In genomic region chr11:2380396-2380795, GRCh38 we compare ENCODE assay signal across 12 cellular contexts. TPM values are rescaled to one million over a fixed set of nuclear protein-coding genes. Genes with fewer than 3 reads are reported as not detected.
DNase-seq lines count a peak whose midpoint lies in the region; ATAC-seq and TF ChIP-seq lines count a peak whose summit lies in the region.
"Had no signal": no experiment of that assay in that cellular context is flagged by ENCODE, and none has a peak within 500 bp of the region (broad histone marks: within the 10 kb centered on the region; RNA-seq: fewer than 3 reads in every experiment).

No MANE protein-coding gene starts in this region.

- no peak for TF ChIP-seq POLR2A in gastroesophageal sphincter (IDR thresholded peaks at IDR 0.05)

- H3K27ac Mint-ChIP-seq in activated CD4-positive, alpha-beta memory T cell treated with anti-CD3 and anti-CD28 coated beads, Interleukin-2, amount 10 ng/mL, durations not matched to agents 7 days and 5 days = peak overlapping the region; percentile 44

- TF ChIP-seq CTCF in GM12864 (IDR thresholded peaks at IDR 0.05; ENCODE audit: low read depth, low read length, missing control alignments) (no peak), gastroesophageal sphincter (IDR thresholded peaks at IDR 0.05) (no peak)

- no peak for DNase-seq in GM12864 (ENCODE audit: low read depth)
- no peak for DNase-seq in activated CD4-positive, alpha-beta memory T cell treated with anti-CD3 and anti-CD28 coated beads, Interleukin-2, amount 10 ng/mL, durations not matched to agents 7 days and 5 days
- DNase-seq in NCI-H2029 treated with DMSO at 0.1 percent for 48 hours (lab: John Stamatoyannopoulos, UW) = no peak
- DNase-seq in activated CD4-positive, CD25-positive, alpha-beta regulatory T cell treated with anti-CD3 and anti-CD28 coated beads, Interleukin-2, amount 50 U/mL, for 72 hours = no peak
- DNase-seq in HAP-1 (ENCODE audit: low spot score in 2 of 2) = no peak
- DNase-seq: activated effector memory CD4-positive, alpha-beta T cell treated with Interleukin-2 at 50 U/mL for 16 hours; H7; KBM-7; RPMI8226 had no signal

- H3K27ac ChIP-seq in gastroesophageal sphincter (peak overlapping the region; percentile 98 to 100 (median 100)), skeletal muscle tissue (ENCODE audit: low read depth, low read length) (peak overlapping the region; percentile 95)

- POLR2A ChIA-PET in activated CD4-positive, alpha-beta memory T cell treated with anti-CD3 and anti-CD28 coated beads, Interleukin-2, amount 10 ng/mL, durations not matched to agents 7 days and 5 days (lab: Charles Lee) = no interaction called here

- H3K27me3 ChIP-seq in gastroesophageal sphincter = no peaks in the 10 kb centered on the region
- H3K27me3 ChIP-seq in skeletal muscle tissue (ENCODE audit: control insufficient read depth in 3 of 3, insufficient read depth in 3 of 3, low read length in 3 of 3) = no peaks in the 10 kb centered on the region
- H3K27me3 ChIP-seq in HAP-1 (ENCODE audit: low read depth) = no peaks in the 10 kb centered on the region

- H3K36me3 ChIP-seq in gastroesophageal sphincter (no peaks in the 10 kb centered on the region), skeletal muscle tissue (ENCODE audit: control insufficient read depth in 3 of 3, insufficient read depth in 3 of 3, low read length in 3 of 3) (peaks cover 0 to 5% (median 3%) of the 10 kb centered on the region in 3 donors), HAP-1 (replicated peaks) (peaks cover 3% of the 10 kb centered on the region; the same call in 1 of the 2 replicates)

- H3K9me3 Mint-ChIP-seq in activated CD4-positive, alpha-beta memory T cell treated with anti-CD3 and anti-CD28 coated beads, Interleukin-2, amount 10 ng/mL, durations not matched to agents 7 days and 5 days = no peaks in the 10 kb centered on the region

- WGBS in gastroesophageal sphincter (ENCODE audit: low coverage in 1 of 2), 2 donors = 0% methylated on average over 2 of the region's 13 CpGs; no CpG with 5 or more reads in 1 of the 2 donors

- peak overlapping the region in 2 of 3 donors; percentile 50 to 70 for H3K9ac ChIP-seq in skeletal muscle tissue (ENCODE audit: low read depth in 1 of 3, low read length in 3 of 3)

- H3K4me3 Mint-ChIP-seq in activated CD4-positive, alpha-beta memory T cell treated with anti-CD3 and anti-CD28 coated beads, Interleukin-2, amount 10 ng/mL, durations not matched to agents 7 days and 5 days = no peak overlapping the region

- H3K36me3 Mint-ChIP-seq in activated CD4-positive, alpha-beta memory T cell treated with anti-CD3 and anti-CD28 coated beads, Interleukin-2, amount 10 ng/mL, durations not matched to agents 7 days and 5 days (ENCODE audit: low read depth) = peaks cover 15% of the 10 kb centered on the region

- H3K4me1 ChIP-seq in gastroesophageal sphincter = peaks cover 8 to 78% (median 67%) of the 10 kb centered on the region in 3 donors
- H3K4me1 ChIP-seq in skeletal muscle tissue (ENCODE audit: control insufficient read depth in 3 of 3, insufficient read depth in 3 of 3, low read length in 3 of 3) = peaks cover 66 to 69% (median 68%) of the 10 kb centered on the region in 3 donors
- no peaks in the 10 kb centered on the region for H3K4me1 ChIP-seq in HAP-1

- peaks cover 58% of the 10 kb centered on the region for H3K4me1 Mint-ChIP-seq in activated CD4-positive, alpha-beta memory T cell treated with anti-CD3 and anti-CD28 coated beads, Interleukin-2, amount 10 ng/mL, durations not matched to agents 7 days and 5 days

- no peak for TF ChIP-seq EP300 in gastroesophageal sphincter (IDR thresholded peaks at IDR 0.05)

- in situ Hi-C loops in HAP-1 (cut with MboI; ENCODE audit: low sequenced_read_pairs) = no loop called here

- CTCF ChIA-PET in activated CD4-positive, alpha-beta memory T cell treated with anti-CD3 and anti-CD28 coated beads, Interleukin-2, amount 10 ng/mL, durations not matched to agents 7 days and 5 days (lab: Charles Lee) = no interaction called here

- H3K9me3 ChIP-seq in gastroesophageal sphincter (no peaks in the 10 kb centered on the region), skeletal muscle tissue (ENCODE audit: control insufficient read depth in 3 of 3, low read length in 3 of 3) (no peaks in the 10 kb centered on the region), HAP-1 (no peaks in the 10 kb centered on the region)

- H3K4me3 ChIP-seq in GM12864 (ENCODE audit: low read depth, low read length) = peak overlapping the region; percentile 40
- peak overlapping the region in 1 of 2 donors; percentile 84 for H3K4me3 ChIP-seq in gastroesophageal sphincter
- peak overlapping the region in 2 of 3 donors; percentile 52 to 56 for H3K4me3 ChIP-seq in skeletal muscle tissue (ENCODE audit: low read length in 3 of 3)
- no peak overlapping the region for H3K4me3 ChIP-seq in HAP-1

- H3K27me3 Mint-ChIP-seq in activated CD4-positive, alpha-beta memory T cell treated with anti-CD3 and anti-CD28 coated beads, Interleukin-2, amount 10 ng/mL, durations not matched to agents 7 days and 5 days = no peaks in the 10 kb centered on the region

- no peak for ATAC-seq in gastroesophageal sphincter
- no peak for ATAC-seq in GM18870 (IDR thresholded peaks at IDR 0.05; ENCODE audit: unreplicated experiment)

RNA-seq across cellular contexts. Expression of gene CD81, which starts 3.3 kb away (rescaled TPM):
- total RNA-seq in activated CD4-positive, alpha-beta memory T cell treated with anti-CD3 and anti-CD28 coated beads, Interleukin-2, amount 10 ng/mL, durations not matched to agents 7 days and 5 days = 100 to 1,000 TPM; 192 TPM
- total RNA-seq in gastroesophageal sphincter (100 to 1,000 TPM; 327 to 576 (median 541) TPM), skeletal muscle tissue (221 TPM)

RNA-seq across cellular contexts. Expression of gene TSSC4, which starts 20.2 kb away (rescaled TPM):
- total RNA-seq in activated CD4-positive, alpha-beta memory T cell treated with anti-CD3 and anti-CD28 coated beads, Interleukin-2, amount 10 ng/mL, durations not matched to agents 7 days and 5 days = 10 to 100 TPM; 46.4 to 46.5 TPM
- 10 to 100 TPM; 54.8 to 70.2 (median 66.3) TPM for total RNA-seq in gastroesophageal sphincter
- 23.5 TPM for total RNA-seq in skeletal muscle tissue
